In the genomic region with DNA sequence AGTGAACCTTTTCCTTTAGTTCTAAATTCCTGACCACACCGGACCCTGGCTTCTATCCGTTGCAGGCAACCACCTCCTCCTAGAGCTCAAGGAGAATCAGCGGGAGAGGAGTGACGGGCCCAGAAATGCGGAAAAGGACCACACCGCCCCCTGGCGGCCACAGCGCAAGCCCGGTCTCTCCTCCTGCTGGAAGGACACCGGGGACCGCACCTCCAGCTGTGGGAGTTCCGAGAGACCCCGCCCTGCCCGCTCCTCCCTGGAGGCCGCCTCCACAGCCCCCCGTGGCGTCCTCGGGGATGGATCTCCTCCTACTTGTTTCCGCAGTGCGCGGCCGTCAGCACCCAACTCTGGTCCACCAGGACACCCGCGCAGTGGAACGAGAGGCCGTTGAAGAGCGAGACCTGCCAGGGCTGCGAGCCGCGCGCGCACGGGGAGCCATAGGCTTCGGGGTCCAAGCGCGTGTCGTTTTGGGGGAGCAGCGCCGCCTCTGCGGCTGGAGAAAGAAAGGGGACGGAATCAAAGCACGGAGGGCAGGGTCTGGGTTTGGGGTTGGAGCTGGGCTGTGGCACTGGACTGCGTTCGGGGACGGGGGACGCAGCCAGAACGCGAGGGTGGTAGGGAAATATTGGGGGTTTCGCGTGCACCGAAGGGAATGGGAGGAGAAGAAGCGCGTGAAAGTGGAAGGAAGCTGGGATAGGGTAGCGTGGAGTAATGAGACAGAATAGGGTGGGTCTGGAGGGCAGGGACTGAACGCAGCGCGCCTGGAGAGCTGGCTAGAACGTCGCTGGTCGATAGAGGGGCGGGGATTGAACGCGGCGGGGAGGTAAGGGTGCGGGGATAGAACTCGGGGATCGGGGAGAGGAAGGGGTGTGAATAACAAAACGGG, we compare ENCODE assay signal across 8 cellular contexts. TPM values are rescaled to one million over a fixed set of nuclear protein-coding genes. Genes with fewer than 3 reads are reported as not detected.
DNase-seq lines count a peak whose midpoint lies in the region; ATAC-seq, FAIRE-seq and TF ChIP-seq lines count a peak whose summit lies in the region.

No MANE protein-coding gene starts in this region.

- H3K27ac Mint-ChIP-seq in activated naive CD4-positive, alpha-beta T cell treated with anti-CD3 and anti-CD28 coated beads for 36 hours = no peak overlapping the region

- peak; percentile 87 to 98 for DNase-seq in A549 (ENCODE audit: low read depth in 1 of 2, low spot score in 1 of 2)
- peak; percentile 53 for DNase-seq in GM12865 (ENCODE audit: low read depth)
- peak; percentile 52 to 54 for DNase-seq in NOMO-1 (lab: John Stamatoyannopoulos, UW; ENCODE audit: unreplicated experiment in 2 of 2)
- peak; percentile 32 for DNase-seq in activated naive CD4-positive, alpha-beta T cell treated with anti-CD3 and anti-CD28 coated beads for 36 hours
- DNase-seq in left ventricle myocardium inferior = no peak
- peak; percentile 87 for DNase-seq in posterior vena cava (ENCODE audit: low spot score)
- DNase-seq in amniotic stem cell (lab: John Stamatoyannopoulos, UW) = no peak

- FAIRE-seq in A549 (lab: Jason Lieb, UNC) = no peak

- peak; percentile 84 to 89 for TF ChIP-seq RAD21 in A549 (conservative IDR thresholded peaks at IDR 0.05 in 1 of 2, IDR thresholded peaks at IDR 0.05 in 1 of 2)

- no peak overlapping the region for H3K4me3 Mint-ChIP-seq in activated naive CD4-positive, alpha-beta T cell treated with anti-CD3 and anti-CD28 coated beads for 36 hours

- H3K4me2 ChIP-seq in A549 = peak overlapping the region; percentile 92

- H3K4me3 ChIP-seq in A549 (peak overlapping the region; percentile 42), GM12865 (ENCODE audit: low read depth, low read length) (no peak overlapping the region), left ventricle myocardium inferior (peak overlapping the region; percentile 53)

- ATAC-seq in A549 (peak; percentile 63 to 84), GM21367 (IDR thresholded peaks at IDR 0.05; ENCODE audit: unreplicated experiment) (no peak)

- CTCF ChIA-PET in A549 (lab: Yijun Ruan, JAX) = interaction anchor here (0.5 to 8.8 kb wide), 51 partner anchors 9 to 644 kb away, joined by 3 to 147 read pairs (median 5); a partner anchor contains a TSS
- CTCF ChIA-PET in activated naive CD4-positive, alpha-beta T cell treated with anti-CD3 and anti-CD28 coated beads for 36 hours (lab: Charles Lee) = interaction anchor here (2.2 kb wide), 1 partner anchor 11 kb away, joined by 5 read pairs; no protein-coding TSS in a partner anchor

- peak overlapping the region in 1 of 2 experiments; percentile 27; a peak in 1 of 6 replicates for H3K27ac ChIP-seq in A549
- no peak overlapping the region for H3K27ac ChIP-seq in left ventricle myocardium inferior (replicated peaks)

- WGBS in A549 (ENCODE audit: missing lambda C conversion rate) = 4% methylated on average over 56 of the region's 68 CpGs

- H3K9me3 Mint-ChIP-seq in activated naive CD4-positive, alpha-beta T cell treated with anti-CD3 and anti-CD28 coated beads for 36 hours = no peaks in the 10 kb centered on the region

- intact Hi-C loops in activated naive CD4-positive, alpha-beta T cell treated with anti-CD3 and anti-CD28 coated beads for 36 hours (cut with micrococcal nuclease) = loop anchor here (10.0 kb wide), 1 partner anchor 92 kb away; no protein-coding TSS in a partner anchor
- intact Hi-C loops in left ventricle myocardium inferior (cut with micrococcal nuclease) = no loop called here
- intact Hi-C loops in posterior vena cava (cut with DNase I) = no loop called here

- H3K4me1 Mint-ChIP-seq in activated naive CD4-positive, alpha-beta T cell treated with anti-CD3 and anti-CD28 coated beads for 36 hours (ENCODE audit: low read depth) = peaks cover 13% of the 10 kb centered on the region

- H3K36me3 Mint-ChIP-seq in activated naive CD4-positive, alpha-beta T cell treated with anti-CD3 and anti-CD28 coated beads for 36 hours (ENCODE audit: low read depth) = no peaks in the 10 kb centered on the region

- peak; percentile 84 for TF ChIP-seq CTCF in A549 (IDR thresholded peaks at IDR 0.05)
- peak; percentile 72 for TF ChIP-seq CTCF in GM12865 (IDR thresholded peaks at IDR 0.05; ENCODE audit: insufficient read depth, low read depth, low read length, missing control alignments)
- peak; percentile 54 for TF ChIP-seq CTCF in left ventricle myocardium inferior (IDR thresholded peaks at IDR 0.05; ENCODE audit: borderline replicate concordance)

- TF ChIP-seq POLR2A in A549 (IDR thresholded peaks at IDR 0.05; ENCODE audit: low read length) = no peak

- no peaks in the 10 kb centered on the region for H3K9me3 ChIP-seq in A549
- H3K9me3 ChIP-seq in left ventricle myocardium inferior (replicated peaks) = no peaks in the 10 kb centered on the region

- no peaks in the 10 kb centered on the region for H3K36me3 ChIP-seq in left ventricle myocardium inferior

- H3K4me1 ChIP-seq in A549 = peaks cover 23% of the 10 kb centered on the region
- H3K4me1 ChIP-seq in left ventricle myocardium inferior = peaks cover 27% of the 10 kb centered on the region

- POLR2A ChIA-PET in A549 (lab: Yijun Ruan, JAX) = interaction anchor here (1.0 to 1.1 kb wide), 2 partner anchors 87 to 213 kb away, joined by 3 to 5 read pairs; no protein-coding TSS in a partner anchor

- no peak for TF ChIP-seq EP300 in A549 (IDR thresholded peaks at IDR 0.05)

- peaks cover 90% of the 10 kb centered on the region for H3K27me3 ChIP-seq in left ventricle myocardium inferior (ENCODE audit: low read depth)

- peaks cover 62% of the 10 kb centered on the region for H3K27me3 Mint-ChIP-seq in activated naive CD4-positive, alpha-beta T cell treated with anti-CD3 and anti-CD28 coated beads for 36 hours (ENCODE audit: low read depth)

TF ChIP-seq in A549, 52 proteins besides CTCF, POLR2A, EP300 and RAD21 (continues in another document):
- TF ChIP-seq RNF2 (IDR thresholded peaks at IDR 0.05; ENCODE audit: borderline replicate concordance, low read depth) = 0 out of 2 replicates have a peak, but pooled peaks have one; percentile 53
- TF ChIP-seq CHD4 (IDR thresholded peaks at IDR 0.05; ENCODE audit: borderline replicate concordance) = no peak
- no peak for TF ChIP-seq FOXS1 (CRISPR knock-in tag; IDR thresholded peaks at IDR 0.05)
- TF ChIP-seq SMC3 (IDR thresholded peaks at IDR 0.05) = peak; percentile 81
- TF ChIP-seq HDAC2 (IDR thresholded peaks at IDR 0.05) = peak; percentile 91
- TF ChIP-seq, protein P1, sequence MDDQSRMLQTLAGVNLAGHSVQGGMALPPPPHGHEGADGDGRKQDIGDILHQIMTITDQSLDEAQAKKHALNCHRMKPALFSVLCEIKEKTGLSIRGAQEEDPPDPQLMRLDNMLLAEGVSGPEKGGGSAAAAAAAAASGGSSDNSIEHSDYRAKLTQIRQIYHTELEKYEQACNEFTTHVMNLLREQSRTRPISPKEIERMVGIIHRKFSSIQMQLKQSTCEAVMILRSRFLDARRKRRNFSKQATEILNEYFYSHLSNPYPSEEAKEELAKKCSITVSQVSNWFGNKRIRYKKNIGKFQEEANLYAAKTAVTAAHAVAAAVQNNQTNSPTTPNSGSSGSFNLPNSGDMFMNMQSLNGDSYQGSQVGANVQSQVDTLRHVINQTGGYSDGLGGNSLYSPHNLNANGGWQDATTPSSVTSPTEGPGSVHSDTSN (IDR thresholded peaks at IDR 0.05) = no peak

RNA-seq across cellular contexts. Expression of a gene that starts 2.5 kb away (rescaled TPM):
- polyA plus RNA-seq in A549 (2011; rRNA removed) = 0.18 and 0.33 TPM in 2 replicates
- 0.11 and 0.13 TPM in 2 replicates for polyA plus RNA-seq in A549 (2012; cell fraction: cytosol; rRNA removed)
- polyA plus RNA-seq in A549 (2012; cell fraction: nucleus; rRNA removed) = 0.06 and 0.28 TPM in 2 replicates
- polyA plus RNA-seq in A549 (2017; fragmentation: RNase III; extraction: RNeasy Plus Mini Kit Qiagen cat#74134 plus additional on column Dnase treatment) = 0.05 TPM in 1 of 3 replicates, not detected in the others
- polyA minus RNA-seq in A549 (2011; rRNA and poly(A)+ RNA removed) = 0.12 and 0.44 TPM in 2 replicates
- total RNA-seq in activated naive CD4-positive, alpha-beta T cell treated with anti-CD3 and anti-CD28 coated beads for 36 hours = not detected
- total RNA-seq in left ventricle myocardium inferior = not detected
- not detected for total RNA-seq in posterior vena cava

RNA-seq across cellular contexts. Expression of a gene that starts 9.4 kb away (rescaled TPM):
- not detected in 2 replicates for polyA plus RNA-seq in A549 (2011; rRNA removed)
- not detected in 2 replicates for polyA plus RNA-seq in A549 (2012; cell fraction: cytosol; rRNA removed)
- not detected in 2 replicates for polyA plus RNA-seq in A549 (2012; cell fraction: nucleus; rRNA removed)
- not detected in 3 replicates for polyA plus RNA-seq in A549 (2017; fragmentation: RNase III; extraction: RNeasy Plus Mini Kit Qiagen cat#74134 plus additional on column Dnase treatment)
- not detected in 2 replicates for polyA minus RNA-seq in A549 (2011; rRNA and poly(A)+ RNA removed)
- not detected for total RNA-seq in activated naive CD4-positive, alpha-beta T cell treated with anti-CD3 and anti-CD28 coated beads for 36 hours
- total RNA-seq in left ventricle myocardium inferior = not detected
- total RNA-seq in posterior vena cava = not detected

RNA-seq across cellular contexts. Expression of a gene that starts 15.6 kb away (rescaled TPM):
- polyA plus RNA-seq in A549 (2011; rRNA removed) = not detected in 2 replicates
- polyA plus RNA-seq in A549 (2012; cell fraction: cytosol; rRNA removed) = not detected in 2 replicates
- polyA plus RNA-seq in A549 (2012; cell fraction: nucleus; rRNA removed) = not detected in 2 replicates
- not detected in 3 replicates for polyA plus RNA-seq in A549 (2017; fragmentation: RNase III; extraction: RNeasy Plus Mini Kit Qiagen cat#74134 plus additional on column Dnase treatment)
- 0.45 TPM in 1 of 2 replicates, not detected in the other for polyA minus RNA-seq in A549 (2011; rRNA and poly(A)+ RNA removed)
- not detected for total RNA-seq in activated naive CD4-positive, alpha-beta T cell treated with anti-CD3 and anti-CD28 coated beads for 36 hours
- total RNA-seq in left ventricle myocardium inferior = not detected
- total RNA-seq in posterior vena cava = not detected

RNA-seq across cellular contexts. Expression of a gene that starts 17.8 kb away (rescaled TPM):
- polyA plus RNA-seq in A549 (2011; rRNA removed) (not detected in 2 replicates), A549 (2017; fragmentation: RNase III; extraction: RNeasy Plus Mini Kit Qiagen cat#74134 plus additional on column Dnase treatment) (not detected in 3 replicates)
- not detected in 2 replicates for polyA plus RNA-seq in A549 (2012; cell fraction: cytosol; rRNA removed)
- not detected in 2 replicates for polyA plus RNA-seq in A549 (2012; cell fraction: nucleus; rRNA removed)
- polyA minus RNA-seq in A549 (2011; rRNA and poly(A)+ RNA removed) = not detected in 2 replicates
- total RNA-seq in activated naive CD4-positive, alpha-beta T cell treated with anti-CD3 and anti-CD28 coated beads for 36 hours = not detected
- total RNA-seq in left ventricle myocardium inferior (not detected), posterior vena cava (not detected)

RNA-seq across cellular contexts. Expression of a gene that starts 33.3 kb away (rescaled TPM):
- not detected in 2 replicates for polyA plus RNA-seq in A549 (2011; rRNA removed)
- polyA plus RNA-seq in A549 (2012; cell fraction: cytosol; rRNA removed) = not detected in 2 replicates
- not detected in 2 replicates for polyA plus RNA-seq in A549 (2012; cell fraction: nucleus; rRNA removed)
- polyA plus RNA-seq in A549 (2017; fragmentation: RNase III; extraction: RNeasy Plus Mini Kit Qiagen cat#74134 plus additional on column Dnase treatment) = not detected in 3 replicates
- polyA minus RNA-seq in A549 (2011; rRNA and poly(A)+ RNA removed) = not detected in 2 replicates
- total RNA-seq in activated naive CD4-positive, alpha-beta T cell treated with anti-CD3 and anti-CD28 coated beads for 36 hours = not detected
- total RNA-seq in left ventricle myocardium inferior = not detected
- not detected for total RNA-seq in posterior vena cava

Comparison
In these comparisons a context has a peak if more than half of its experiments do, and no peak if none do; other contexts are left out.
1. DNase-seq: peak in A549 (2 of 2), GM12865 (single experiment), NOMO-1 (2 of 2), activated naive CD4-positive, alpha-beta T cell treated with anti-CD3 and anti-CD28 coated beads for 36 hours (single experiment) and posterior vena cava (single experiment); none in left ventricle myocardium inferior (single experiment) and amniotic stem cell (single experiment).
2. Peak in every context shown above with its lines, with median percentiles within 50 percentile points of each other: CTCF ChIP-seq.